Comparison of ENCODE assay signal across 39 cellular contexts in the genomic region with DNA sequence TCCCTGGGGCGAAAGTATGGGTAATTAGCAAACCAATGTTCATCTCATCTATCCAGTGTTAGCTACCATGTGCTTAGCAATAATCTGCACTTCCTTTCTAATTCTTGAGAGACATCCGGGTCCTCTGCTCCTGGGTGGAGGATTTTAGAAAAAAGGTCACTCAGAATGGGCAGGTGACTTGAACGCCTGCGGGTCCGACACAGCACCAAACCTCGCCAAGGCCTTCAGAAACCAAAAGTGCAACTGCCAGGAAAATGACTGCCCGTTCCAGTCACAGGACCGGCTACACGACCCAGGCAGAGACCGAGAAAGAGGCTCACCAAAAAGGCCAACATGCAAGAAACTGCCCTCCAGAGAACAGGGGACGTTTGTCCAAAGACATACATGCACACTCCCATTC.
"Had no signal": no experiment of that assay in that cellular context is flagged by ENCODE, and none has a peak within 500 bp of the region (broad histone marks: within the 10 kb centered on the region; RNA-seq: fewer than 3 reads in every experiment).

No MANE protein-coding gene starts in this region.

- H3K4me1 ChIP-seq: adrenal gland, ascending aorta, body of pancreas, breast epithelium had no signal

- H3K27me3 Mint-ChIP-seq: activated naive CD4-positive, alpha-beta T cell treated with anti-CD3 and anti-CD28 coated beads, Interleukin-2, amount 10 ng/mL, durations not matched to agents 7 days and 5 days; activated naive CD8-positive, alpha-beta T cell treated with anti-CD3 and anti-CD28 coated beads, Interleukin-2, amount 10 ng/mL, durations not matched to agents 7 days and 5 days; activated T-helper 17 cell treated with anti-CD3 and anti-CD28 coated beads, Interleukin-2, amount 50 U/mL, for 72 hours; central memory CD8-positive, alpha-beta T cell had no signal

- DNase-seq: activated effector memory CD4-positive, alpha-beta T cell treated with anti-CD3 and anti-CD28 coated beads, Interleukin-2, amount 50 U/mL, for 16 hours; activated effector memory CD4-positive, alpha-beta T cell treated with Interleukin-2 at 50 U/mL for 16 hours; activated gamma-delta T cell; activated gamma-delta T cell treated with Interleukin-2 at 50 U/mL for 16 hours; activated naive CD4-positive, alpha-beta T cell; activated naive CD4-positive, alpha-beta T cell treated with anti-CD3 and anti-CD28 coated beads for 36 hours; activated naive CD4-positive, alpha-beta T cell treated with anti-CD3 and anti-CD28 coated beads, Interleukin-2, amount 10 ng/mL, durations not matched to agents 7 days and 5 days; activated naive CD4-positive, alpha-beta T cell treated with anti-CD3 and anti-CD28 coated beads, Interleukin-2, amount 50 U/mL, for 16 hours; activated naive CD4-positive, alpha-beta T cell treated with Interleukin-2 at 50 U/mL for 16 hours; activated naive CD8-positive, alpha-beta T cell treated with anti-CD3 and anti-CD28 coated beads for 36 hours; activated naive CD8-positive, alpha-beta T cell treated with anti-CD3 and anti-CD28 coated beads, Interleukin-2, amount 10 ng/mL, durations not matched to agents 7 days and 5 days; activated naive CD8-positive, alpha-beta T cell treated with anti-CD3 and anti-CD28 coated beads, Interleukin-2, amount 50 U/mL, for 24 hours; activated T-cell treated with anti-CD3 and anti-CD28 coated beads for 4 hours; activated T-cell treated with anti-CD3 and anti-CD28 coated beads, Interleukin-2, amount 50 U/mL, for 1 hour; activated T-cell treated with anti-CD3 and anti-CD28 coated beads, Interleukin-2, amount 50 U/mL, for 24 hours; activated T-cell treated with anti-CD3 and anti-CD28 coated beads, Interleukin-2, amount 50 U/mL, for 4 hours; activated T-cell treated with anti-CD3 and anti-CD28 coated beads, Interleukin-2, amount 50 U/mL, for 48 hours; activated T-cell treated with anti-CD3 and anti-CD28 coated beads, Interleukin-2, amount 50 U/mL, for 72 hours; amniotic stem cell; amygdala; anterior cingulate cortex; body of pancreas; brain microvascular endothelial cell; caudate nucleus; central memory CD4-positive, alpha-beta T cell; cerebellar nuclear complex had no signal

- H3K4me1 Mint-ChIP-seq: activated naive CD4-positive, alpha-beta T cell treated with anti-CD3 and anti-CD28 coated beads, Interleukin-2, amount 10 ng/mL, durations not matched to agents 7 days and 5 days; activated naive CD4-positive, alpha-beta T cell treated with anti-CD3 and anti-CD28 coated beads, Interleukin-2, amount 50 U/mL, for 24 hours; activated naive CD8-positive, alpha-beta T cell treated with anti-CD3 and anti-CD28 coated beads for 36 hours; activated naive CD8-positive, alpha-beta T cell treated with anti-CD3 and anti-CD28 coated beads, Interleukin-2, amount 10 ng/mL, durations not matched to agents 7 days and 5 days; activated naive CD8-positive, alpha-beta T cell treated with anti-CD3 and anti-CD28 coated beads, Interleukin-2, amount 50 U/mL, for 24 hours; activated T-helper 17 cell treated with anti-CD3 and anti-CD28 coated beads, Interleukin-2, amount 50 U/mL, for 72 hours; brain; central memory CD8-positive, alpha-beta T cell had no signal

- H3K4me3 ChIP-seq: adrenal gland, ascending aorta, body of pancreas, breast epithelium, cardiac muscle cell had no signal

- H3K36me3 ChIP-seq: adrenal gland, brain microvascular endothelial cell, breast epithelium, cardiac muscle cell had no signal

- H3K27ac Mint-ChIP-seq: activated naive CD4-positive, alpha-beta T cell treated with anti-CD3 and anti-CD28 coated beads for 36 hours; activated naive CD4-positive, alpha-beta T cell treated with anti-CD3 and anti-CD28 coated beads, Interleukin-2, amount 10 ng/mL, durations not matched to agents 7 days and 5 days; activated naive CD4-positive, alpha-beta T cell treated with anti-CD3 and anti-CD28 coated beads, Interleukin-2, amount 50 U/mL, for 24 hours; activated naive CD4-positive, alpha-beta T cell treated with anti-CD3 and anti-CD28 coated beads, Interleukin-2, amount 50 U/mL, for 72 hours; activated naive CD8-positive, alpha-beta T cell; activated naive CD8-positive, alpha-beta T cell treated with anti-CD3 and anti-CD28 coated beads for 36 hours; activated naive CD8-positive, alpha-beta T cell treated with anti-CD3 and anti-CD28 coated beads, Interleukin-2, amount 10 ng/mL, durations not matched to agents 7 days and 5 days; activated naive CD8-positive, alpha-beta T cell treated with anti-CD3 and anti-CD28 coated beads, Interleukin-2, amount 50 U/mL, for 24 hours; activated T-cell treated with anti-CD3 and anti-CD28 coated beads, Interleukin-2, amount 50 U/mL, for 24 hours; activated T-cell treated with anti-CD3 and anti-CD28 coated beads, Interleukin-2, amount 50 U/mL, for 72 hours; activated T-helper 1 cell treated with anti-CD3 and anti-CD28 coated beads, Interleukin-12 subunit alpha, Interleukin-12 subunit beta, Interleukin-2, Interleukin-4 antibody, amounts not matched to agents 30 ng/mL and 10 ng/mL and 1 ng/mL, durations not matched to agents 14 hours and 24 hours and 36 hours; activated T-helper 17 cell treated with anti-CD3 and anti-CD28 coated beads, Interleukin-2, amount 50 U/mL, for 72 hours; activated T-helper 2 cell treated with anti-CD3 and anti-CD28 coated beads, Interferon-gamma antibody, Interleukin-2, Interleukin-4, amounts not matched to agents 10 μg/mL and 5 μg/mL and 100 μg/mL, durations not matched to agents 14 hours and 24 hours and 36 hours; brain had no signal

- H3K27ac ChIP-seq: adrenal gland, ascending aorta, body of pancreas, brain microvascular endothelial cell, breast epithelium, cardiac muscle cell had no signal

- FAIRE-seq: astrocyte had no signal

- H3K36me3 Mint-ChIP-seq: activated naive CD8-positive, alpha-beta T cell treated with anti-CD3 and anti-CD28 coated beads, Interleukin-2, amount 10 ng/mL, durations not matched to agents 7 days and 5 days had no signal

- H3K27me3 ChIP-seq: adrenal gland, ascending aorta, body of pancreas, brain microvascular endothelial cell, breast epithelium, cardiac muscle cell had no signal

- H3K9me3 ChIP-seq: adrenal gland, body of pancreas had no signal

- H3K4me3 Mint-ChIP-seq: activated naive CD4-positive, alpha-beta T cell treated with anti-CD3 and anti-CD28 coated beads for 36 hours; activated naive CD4-positive, alpha-beta T cell treated with anti-CD3 and anti-CD28 coated beads, Interleukin-2, amount 10 ng/mL, durations not matched to agents 7 days and 5 days; activated naive CD4-positive, alpha-beta T cell treated with anti-CD3 and anti-CD28 coated beads, Interleukin-2, amount 50 U/mL, for 24 hours; activated naive CD8-positive, alpha-beta T cell; activated naive CD8-positive, alpha-beta T cell treated with anti-CD3 and anti-CD28 coated beads for 36 hours; activated naive CD8-positive, alpha-beta T cell treated with anti-CD3 and anti-CD28 coated beads, Interleukin-2, amount 10 ng/mL, durations not matched to agents 7 days and 5 days; activated naive CD8-positive, alpha-beta T cell treated with anti-CD3 and anti-CD28 coated beads, Interleukin-2, amount 50 U/mL, for 24 hours; activated T-cell treated with anti-CD3 and anti-CD28 coated beads, Interleukin-2, amount 50 U/mL, for 24 hours; activated T-cell treated with anti-CD3 and anti-CD28 coated beads, Interleukin-2, amount 50 U/mL, for 4 hours; activated T-cell treated with anti-CD3 and anti-CD28 coated beads, Interleukin-2, amount 50 U/mL, for 72 hours; activated T-helper 1 cell treated with anti-CD3 and anti-CD28 coated beads, Interleukin-12 subunit alpha, Interleukin-12 subunit beta, Interleukin-2, Interleukin-4 antibody, amounts not matched to agents 30 ng/mL and 10 ng/mL and 1 ng/mL, durations not matched to agents 14 hours and 24 hours and 36 hours; activated T-helper 17 cell treated with anti-CD3 and anti-CD28 coated beads, Interleukin-2, amount 50 U/mL, for 72 hours; brain; central memory CD8-positive, alpha-beta T cell had no signal

- ATAC-seq: activated naive CD4-positive, alpha-beta T cell treated with anti-CD3 and anti-CD28 coated beads, Interleukin-2, amount 50 U/mL, for 72 hours; activated naive CD8-positive, alpha-beta T cell treated with anti-CD3 and anti-CD28 coated beads, Interleukin-2, amount 50 U/mL, for 24 hours; activated T-cell treated with anti-CD3 and anti-CD28 coated beads, Interleukin-2, amount 50 U/mL, for 4 hours; activated T-cell treated with anti-CD3 and anti-CD28 coated beads, Interleukin-2, amount 50 U/mL, for 72 hours; activated T-helper 17 cell treated with anti-CD3 and anti-CD28 coated beads, Interleukin-2, amount 50 U/mL, for 72 hours; body of pancreas had no signal
